Comparison of ENCODE assay signal across 19 cellular contexts in genomic region chr10:31554556-31554955, GRCh38.
A peak's percentile ranks its signal among the peaks of the same experiment; 100 is the strongest.
DNase-seq lines count a peak whose midpoint lies in the region; ATAC-seq and TF ChIP-seq lines count a peak whose summit lies in the region.
"Had no signal": no experiment of that assay in that cellular context is flagged by ENCODE, and none has a peak within 500 bp of the region (broad histone marks: within the 10 kb centered on the region; RNA-seq: fewer than 3 reads in every experiment).

No MANE protein-coding gene starts in this region.

- 83 to 95% (median 90%) methylated on average over 2 of the region's 2 CpGs for WGBS in spleen, 5 donors

- no peak overlapping the region for H3K4me3 Mint-ChIP-seq in activated T-cell treated with anti-CD3 and anti-CD28 coated beads, Interleukin-2, amount 50 U/mL, for 4 hours
- H3K4me3 Mint-ChIP-seq: CD4-positive, alpha-beta T cell had no signal

- H3K36me3 Mint-ChIP-seq in activated T-cell treated with anti-CD3 and anti-CD28 coated beads, Interleukin-2, amount 50 U/mL, for 4 hours (ENCODE audit: insufficient read depth): no peaks in the 10 kb centered on the region

- no peak overlapping the region for H3K4me3 ChIP-seq in spleen
- H3K4me3 ChIP-seq: SJCRH30, testis had no signal

- H3K4me1 ChIP-seq in spleen: no peaks in the 10 kb centered on the region
- H3K4me1 ChIP-seq: SJCRH30, testis had no signal

- H3K36me3 ChIP-seq in spleen: no peaks in the 10 kb centered on the region
- H3K36me3 ChIP-seq: SJCRH30 had no signal

- intact Hi-C loops in spleen (cut with DNase I; ENCODE audit: low total_unique reads): no loop called here

- no peak for ATAC-seq in activated T-cell treated with anti-CD3 and anti-CD28 coated beads, Interleukin-2, amount 50 U/mL, for 4 hours

- H3K9me3 Mint-ChIP-seq in activated T-cell treated with anti-CD3 and anti-CD28 coated beads, Interleukin-2, amount 50 U/mL, for 4 hours: peaks cover 35% of the 10 kb centered on the region

- H3K27me3 Mint-ChIP-seq in activated T-cell treated with anti-CD3 and anti-CD28 coated beads, Interleukin-2, amount 50 U/mL, for 4 hours (ENCODE audit: low read depth): peaks cover 4% of the 10 kb centered on the region

- H3K4me1 Mint-ChIP-seq in activated T-cell treated with anti-CD3 and anti-CD28 coated beads, Interleukin-2, amount 50 U/mL, for 4 hours (ENCODE audit: low read depth): no peaks in the 10 kb centered on the region

- no peak for TF ChIP-seq POLR2A in spleen (IDR thresholded peaks at IDR 0.05)

- H3K9me3 ChIP-seq in spleen: peaks cover 0 to 40% (median 32%) of the 10 kb centered on the region in 8 donors

- no peak for TF ChIP-seq CTCF in spleen (IDR thresholded peaks at IDR 0.05 in 8 of 11, conservative IDR thresholded peaks at IDR 0.05 in 3 of 11)

- no peak overlapping the region for H3K27ac ChIP-seq in spleen
- H3K27ac ChIP-seq: SJCRH30, testis had no signal

- H3K27me3 ChIP-seq in spleen (replicated peaks in 1 of 7): no peaks in the 10 kb centered on the region
- H3K27me3 ChIP-seq: SJCRH30, testis had no signal

- DNase-seq in AG20443 (ENCODE audit: low spot score): peak; percentile 20
- DNase-seq in HS-27A (ENCODE audit: low read depth): peak; percentile 3
- peak; percentile 93 for DNase-seq in amniotic epithelial cell (ENCODE audit: low read depth)
- peak; percentile 20 for DNase-seq in kidney tubule cell (ENCODE audit: low spot score)
- no peak for DNase-seq in activated T-cell treated with anti-CD3 and anti-CD28 coated beads, Interleukin-2, amount 50 U/mL, for 4 hours
- no peak for DNase-seq in stimulated activated CD4-positive, alpha-beta T cell treated with anti-CD3 and anti-CD28 coated beads, Interleukin-2, amount 100 ng/mL, for 24 hours
- no peak for DNase-seq in midbrain (lab: John Stamatoyannopoulos, UW)
- no peak for DNase-seq in spleen
- DNase-seq: activated CD8-positive, alpha-beta memory T cell treated with anti-CD3 and anti-CD28 coated beads for 24 hours; activated gamma-delta T cell; CD4-positive, alpha-beta T cell; GOT3; KG1; kidney glomerular epithelial cell; NCI-H1930; NCI-H774; posterior cingulate gyrus; testis had no signal

Comparison
In these comparisons a context has a peak if more than half of its experiments do, and no peak if none do; other contexts are left out.
1. DNase-seq: peak in AG20443 (single experiment), HS-27A (single experiment), amniotic epithelial cell (single experiment) and kidney tubule cell (single experiment); none in activated T-cell treated with anti-CD3 and anti-CD28 coated beads, Interleukin-2, amount 50 U/mL, for 4 hours (single experiment), stimulated activated CD4-positive, alpha-beta T cell treated with anti-CD3 and anti-CD28 coated beads, Interleukin-2, amount 100 ng/mL, for 24 hours (0 of 2), midbrain (single experiment) and spleen (single experiment).